1 cellular context compared by ENCODE assay signal in genomic region chr19:45913874-45914830, GRCh38.
TF ChIP-seq lines count a peak whose summit lies in the region.

NANOS2 (minus strand) TSS chr19:45914778; CDS start chr19:45914693, 85 bp downstream.

TF ChIP-seq in GM12878, 131 proteins besides CTCF, POLR2A, EP300 and RAD21 (continued from another document):
- TF ChIP-seq CBFB (IDR thresholded peaks at IDR 0.05; ENCODE audit: low read depth): no peak
- no peak for TF ChIP-seq GABPA (IDR thresholded peaks at IDR 0.05; ENCODE audit: low read depth)
- no peak for TF ChIP-seq SMARCA5 (IDR thresholded peaks at IDR 0.05)
- no peak for TF ChIP-seq ETV6 (conservative IDR thresholded peaks at IDR 0.05 in 1 of 2, IDR thresholded peaks at IDR 0.05 in 1 of 2; ENCODE audit: borderline replicate concordance in 1 of 2, low read depth in 1 of 2)
- TF ChIP-seq NFIC (IDR thresholded peaks at IDR 0.05; ENCODE audit: low read depth, low read length): no peak
